In the genomic region with DNA sequence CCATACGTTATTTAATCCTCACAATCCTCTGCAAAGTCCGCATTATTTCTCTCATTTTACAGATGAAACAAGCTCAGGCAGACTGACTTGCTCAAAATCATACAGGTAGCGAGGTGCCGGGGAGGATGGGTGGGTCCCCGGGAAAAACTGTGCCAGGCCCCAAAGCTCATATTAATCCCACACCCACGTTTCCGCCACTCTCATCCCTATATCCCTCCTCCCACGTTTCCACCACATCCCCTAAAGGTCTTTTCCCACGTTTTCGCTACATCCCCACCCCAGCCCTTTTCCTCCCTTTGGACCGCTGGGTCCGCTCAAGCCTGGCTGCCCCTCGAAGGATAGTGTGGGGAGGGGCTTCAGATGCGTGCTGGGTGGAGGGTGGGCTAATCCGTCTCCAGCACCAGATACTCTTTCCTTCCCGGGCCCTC, we compare ENCODE assay signal across 8 cellular contexts. TPM values are rescaled to one million over a fixed set of nuclear protein-coding genes. Genes with fewer than 3 reads are reported as not detected.
DNase-seq lines count a peak whose midpoint lies in the region; ATAC-seq and TF ChIP-seq lines count a peak whose summit lies in the region.

No MANE protein-coding gene starts in this region.

- no peaks in the 10 kb centered on the region for H3K36me3 ChIP-seq in HUES48 (ENCODE audit: control insufficient read depth, insufficient read depth, low read length)

- H3K9ac ChIP-seq in HUES48 (ENCODE audit: low read depth, low read length) = no peak overlapping the region

- H3K27me3 Mint-ChIP-seq in brain = peaks cover 9% of the 10 kb centered on the region
- no peaks in the 10 kb centered on the region for H3K27me3 Mint-ChIP-seq in mesothelial cell of epicardium (ENCODE audit: low read depth)

- DNase-seq in A172 (ENCODE audit: low spot score) (peak; percentile 32), mesothelial cell of epicardium (ENCODE audit: low spot score in 2 of 2, unreplicated experiment in 2 of 2) (no peak), COLO668 (lab: John Stamatoyannopoulos, UW; ENCODE audit: unreplicated experiment) (no peak)

- H3K27me3 ChIP-seq in HUES48 (ENCODE audit: control insufficient read depth, insufficient read depth, low read length) = no peaks in the 10 kb centered on the region

- peak overlapping the region; percentile 89 to 99 (median 98) for H3K27ac Mint-ChIP-seq in brain
- H3K27ac Mint-ChIP-seq in mesothelial cell of epicardium = peak overlapping the region; percentile 87

- H3K4me3 ChIP-seq in HUES48 (ENCODE audit: low read depth, low read length) = peak overlapping the region; percentile 81

- H3K9me3 ChIP-seq in HUES48 (ENCODE audit: control insufficient read depth, insufficient read depth, low read length) = no peaks in the 10 kb centered on the region

- H3K4me3 Mint-ChIP-seq in brain (peak overlapping the region; percentile 90 to 98 (median 94)), mesothelial cell of epicardium (peak overlapping the region; percentile 83)

- H3K36me3 Mint-ChIP-seq in brain (peaks cover 15% of the 10 kb centered on the region), mesothelial cell of epicardium (no peaks in the 10 kb centered on the region)

- peaks cover 74% of the 10 kb centered on the region for H3K4me1 Mint-ChIP-seq in brain
- peaks cover 23% of the 10 kb centered on the region for H3K4me1 Mint-ChIP-seq in mesothelial cell of epicardium

- H3K27ac ChIP-seq in HUES48 (ENCODE audit: low read depth, low read length) = peak overlapping the region; percentile 78

- H3K4me1 ChIP-seq in HUES48 (ENCODE audit: control insufficient read depth, insufficient read depth, low read length) = peaks cover 10% of the 10 kb centered on the region

- no peak for TF ChIP-seq CTCF in brain (conservative IDR thresholded peaks at IDR 0.05)
- no peak for TF ChIP-seq CTCF in mesothelial cell of epicardium (IDR thresholded peaks at IDR 0.05; ENCODE audit: unreplicated experiment)

- ATAC-seq in GM19455 (IDR thresholded peaks at IDR 0.05; ENCODE audit: unreplicated experiment) = no peak
- ATAC-seq in HG02642 (IDR thresholded peaks at IDR 0.05; ENCODE audit: poor library complexity, unreplicated experiment) = no peak
- ATAC-seq in HG03039 (IDR thresholded peaks at IDR 0.05; ENCODE audit: unreplicated experiment) = no peak

- H3K9me3 Mint-ChIP-seq in brain (peaks cover 0 to 9% (median 6%) of the 10 kb centered on the region in 5 experiments), mesothelial cell of epicardium (no peaks in the 10 kb centered on the region)

RNA-seq across cellular contexts. Expression of a gene that starts 0.4 kb away (rescaled TPM):
- total RNA-seq in A172 (2014; rRNA removed; shearing (Covaris generic)) = 11.7 and 15.9 TPM in 2 replicates
- polyA plus RNA-seq in brain (ENCODE audit: insufficient read depth, low read depth, low replicate concordance) = 2.6 TPM
- total RNA-seq in mesothelial cell of epicardium = 9.1 to 11.0 TPM (median 10.6 TPM) in 3 replicates
